ENCODE assay signal across 10 cellular contexts in genomic region chr3:72444642-72445223, GRCh38. TPM values are rescaled to one million over a fixed set of nuclear protein-coding genes. Genes with fewer than 3 reads are reported as not detected.
DNase-seq lines count a peak whose midpoint lies in the region; ATAC-seq and TF ChIP-seq lines count a peak whose summit lies in the region.
"Had no signal": no experiment of that assay in that cellular context is flagged by ENCODE, and none has a peak within 500 bp of the region (broad histone marks: within the 10 kb centered on the region; RNA-seq: fewer than 3 reads in every experiment).

No MANE protein-coding gene starts in this region.

- peaks cover 24% of the 10 kb centered on the region for H3K4me1 ChIP-seq in Caco-2
- H3K4me1 ChIP-seq in KMS-11 (ENCODE audit: low read depth, poor library complexity, severe bottlenecking), result peaks cover 34% of the 10 kb centered on the region
- peaks cover 0 to under 1% of the 10 kb centered on the region in 2 donors for H3K4me1 ChIP-seq in aorta (ENCODE audit: control insufficient read depth in 1 of 2, insufficient read depth in 2 of 2, low read length in 2 of 2)

- CTCF ChIA-PET in Caco-2 (lab: Charles Lee) (no interaction called here), GM10248 (lab: Yijun Ruan, JAX) (no interaction called here)

- POLR2A ChIA-PET in Caco-2 (lab: Charles Lee) (no interaction called here), GM10248 (lab: Yijun Ruan, JAX) (no interaction called here)

- H4K20me1 ChIP-seq in KMS-11 (ENCODE audit: insufficient read depth), result no peaks in the 10 kb centered on the region

- no peak for ATAC-seq in natural killer cell
- ATAC-seq in aorta (ENCODE audit: low FRiP score), result no peak

- H3K36me3 ChIP-seq in Caco-2 (ENCODE audit: control insufficient read depth, insufficient read depth, low read length) (no peaks in the 10 kb centered on the region), KMS-11 (ENCODE audit: insufficient read depth) (no peaks in the 10 kb centered on the region), aorta (ENCODE audit: control insufficient read depth in 1 of 2, insufficient read depth in 2 of 2, low read length in 1 of 2) (no peaks in the 10 kb centered on the region)

- 94% methylated on average over 8 of the region's 8 CpGs for WGBS in aorta, 2 donors

- no peak overlapping the region for H3K9ac ChIP-seq in KMS-11

- DNase-seq in Caco-2, result no peak
- DNase-seq in natural killer cell, result no peak
- no peak for DNase-seq in aorta
- no peak for DNase-seq in SKM-1 (lab: John Stamatoyannopoulos, UW; ENCODE audit: unreplicated experiment)
- no peak for DNase-seq in DMS153 (lab: John Stamatoyannopoulos, UW)
- no peak for DNase-seq in GM10248 (ENCODE audit: extremely low spot score)
- DNase-seq: activated effector memory CD4-positive, alpha-beta T cell treated with anti-CD3 and anti-CD28 coated beads, Interleukin-2, amount 50 U/mL, for 16 hours; stimulated activated CD4-positive, alpha-beta T cell treated with anti-CD3 and anti-CD28 coated beads, Interleukin-15, amount 100 ng/mL, for 24 hours had no signal

- H3K27me3 ChIP-seq in Caco-2 (replicated peaks; ENCODE audit: control insufficient read depth, insufficient read depth, low read length) (no peaks in the 10 kb centered on the region), KMS-11 (ENCODE audit: insufficient read depth, low read depth) (no peaks in the 10 kb centered on the region), aorta (ENCODE audit: control insufficient read depth in 1 of 2, insufficient read depth in 2 of 2, low read length in 1 of 2) (no peaks in the 10 kb centered on the region)

- H2AFZ ChIP-seq in KMS-11 (ENCODE audit: low read depth), result no peak overlapping the region

- peaks cover 31% of the 10 kb centered on the region for H3K36me3 Mint-ChIP-seq in Caco-2 (ENCODE audit: insufficient read depth, unreplicated experiment)
- H3K36me3 Mint-ChIP-seq in brain, result peaks cover 52% of the 10 kb centered on the region
- H3K36me3 Mint-ChIP-seq in natural killer cell, result no peaks in the 10 kb centered on the region

- no TSS peak for BruUV-seq in Caco-2 (replicated peaks; lab: Mats Ljungman, UMichigan)

- H3K9me3 ChIP-seq in Caco-2 (no peaks in the 10 kb centered on the region), aorta (ENCODE audit: control insufficient read depth, low read length) (no peaks in the 10 kb centered on the region)

- peaks cover 60% of the 10 kb centered on the region for H3K79me2 ChIP-seq in KMS-11 (ENCODE audit: insufficient read depth, low read depth)

- H3K27ac Mint-ChIP-seq in Caco-2 (ENCODE audit: unreplicated experiment), result no peak overlapping the region
- H3K27ac Mint-ChIP-seq in brain, result no peak overlapping the region
- H3K27ac Mint-ChIP-seq in natural killer cell, result peak overlapping the region; percentile 2 to 91

- peak overlapping the region; percentile 78 for H3K4me2 ChIP-seq in KMS-11

- no peaks in the 10 kb centered on the region for H3K27me3 Mint-ChIP-seq in Caco-2 (ENCODE audit: insufficient read depth, unreplicated experiment)
- H3K27me3 Mint-ChIP-seq in brain, result peaks cover 13% of the 10 kb centered on the region
- peaks cover 2 to 7% of the 10 kb centered on the region in 2 donors for H3K27me3 Mint-ChIP-seq in natural killer cell (ENCODE audit: low read depth in 2 of 2)

- intact Hi-C loops in Caco-2 (cut with micrococcal nuclease; ENCODE audit: unreplicated experiment), result loop anchor here (5.0 kb wide), 1 partner anchor 62 kb away; no protein-coding TSS in a partner anchor
- intact Hi-C loops in natural killer cell (cut with micrococcal nuclease), result loop anchor here (5.0 to 10.0 kb wide), 3 partner anchors 67 to 720 kb away; partner anchors contain the start of genes EIF4E3 and PPP4R2
- intact Hi-C loops in aorta (cut with DNase I), result loop anchor here in 1 of 2 donors (5.0 to 10.0 kb wide), 2 partner anchors 38 to 360 kb away; no protein-coding TSS in a partner anchor

- H3K9me3 Mint-ChIP-seq in Caco-2 (ENCODE audit: unreplicated experiment), result no peaks in the 10 kb centered on the region
- H3K9me3 Mint-ChIP-seq in brain, result peaks cover 0 to 5% (median 0%) of the 10 kb centered on the region in 5 experiments
- H3K9me3 Mint-ChIP-seq in natural killer cell, result no peaks in the 10 kb centered on the region

- H3K4me1 Mint-ChIP-seq in Caco-2 (ENCODE audit: low read depth, unreplicated experiment) (peaks cover 45% of the 10 kb centered on the region), brain (peaks cover 73% of the 10 kb centered on the region), natural killer cell (peaks cover 58 to 64% of the 10 kb centered on the region in 2 donors)

- TF ChIP-seq CTCF in Caco-2 (IDR thresholded peaks at IDR 0.05; ENCODE audit: insufficient read depth in 1 of 2, low read depth in 1 of 2, low read length in 1 of 2, severe bottlenecking in 1 of 2, unreplicated experiment in 1 of 2), result no peak
- TF ChIP-seq CTCF in KMS-11 (conservative IDR thresholded peaks at IDR 0.05; ENCODE audit: low read depth, low read length), result no peak
- no peak for TF ChIP-seq CTCF in brain (conservative IDR thresholded peaks at IDR 0.05)
- no peak for TF ChIP-seq CTCF in natural killer cell (IDR thresholded peaks at IDR 0.05)
- no peak for TF ChIP-seq CTCF in GM10248 (IDR thresholded peaks at IDR 0.05; ENCODE audit: control extremely low read depth, extremely low read depth, low read depth, missing control alignments)

- H3K4me3 Mint-ChIP-seq in Caco-2 (ENCODE audit: unreplicated experiment), result peak overlapping the region; percentile 99
- H3K4me3 Mint-ChIP-seq in brain, result peak overlapping the region; percentile 94 to 99 (median 96)
- H3K4me3 Mint-ChIP-seq in natural killer cell, result peak overlapping the region; percentile 89

- H3K27ac ChIP-seq in KMS-11, result no peak overlapping the region; the same call in 1 of the 2 replicates
- no peak overlapping the region for H3K27ac ChIP-seq in aorta (ENCODE audit: low read depth in 1 of 2, low read length in 2 of 2)

- H3K4me3 ChIP-seq in Caco-2 (ENCODE audit: low read depth, low read length), result peak overlapping the region; percentile 92; the same call in 1 of the 2 replicates
- H3K4me3 ChIP-seq in KMS-11 (IDR thresholded peaks at IDR 0.05; ENCODE audit: insufficient read depth, low read depth, low read length), result no peak overlapping the region
- no peak overlapping the region for H3K4me3 ChIP-seq in aorta (ENCODE audit: low read length in 2 of 2)

RNA-seq across cellular contexts. Expression of gene RYBP, which starts 1.7 kb away (rescaled TPM):
- total RNA-seq in Caco-2 (2022), result 13.2 and 13.9 TPM in 2 replicates
- 10.5 TPM for polyA plus RNA-seq in brain (ENCODE audit: insufficient read depth, low read depth, low replicate concordance)
- total RNA-seq in natural killer cell, result 10 to 100 TPM; 10.2 to 12.0 (median 11.0) TPM
- total RNA-seq in aorta, result 10 to 100 TPM; 12.6 to 15.1 TPM
- 1 to 10 TPM; 4.8 to 7.5 TPM for polyA plus RNA-seq in aorta

Comparison
In these comparisons a context has a peak if more than half of its experiments do, and no peak if none do; other contexts are left out.
1. H3K27ac Mint-ChIP-seq: peak in natural killer cell (2 of 2); none in Caco-2 (single experiment) and brain (0 of 5).
2. Peak in every context shown above with its lines, with median percentiles within 50 percentile points of each other: H3K4me3 Mint-ChIP-seq.